In the genomic region with DNA sequence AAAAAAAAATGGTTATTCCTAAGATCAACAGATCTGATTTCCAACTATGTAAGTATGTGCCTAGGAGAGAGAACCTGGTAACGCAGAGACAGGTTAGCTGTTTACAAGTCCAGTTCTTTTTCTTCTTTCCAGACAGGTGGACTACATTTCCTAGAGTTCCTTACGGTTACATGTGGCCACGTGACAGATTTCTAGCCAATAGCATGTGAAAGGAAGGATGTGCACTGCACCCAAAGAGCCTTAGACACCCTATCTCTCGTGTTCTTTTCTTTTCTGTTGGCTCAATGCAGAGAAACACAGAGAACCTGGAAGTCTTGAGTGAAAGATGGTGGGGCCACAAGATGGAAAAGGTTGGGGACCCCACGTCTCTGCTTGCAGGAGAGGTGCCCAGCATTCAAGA, we compare ENCODE assay signal across 15 cellular contexts.
A peak's percentile ranks its signal among the peaks of the same experiment; 100 is the strongest.
DNase-seq lines count a peak whose midpoint lies in the region; ATAC-seq, FAIRE-seq and TF ChIP-seq lines count a peak whose summit lies in the region.
"Had no signal": no experiment of that assay in that cellular context is flagged by ENCODE, and none has a peak within 500 bp of the region (broad histone marks: within the 10 kb centered on the region; RNA-seq: fewer than 3 reads in every experiment).

No MANE protein-coding gene starts in this region.

- H2AFZ ChIP-seq in HCT116 (ENCODE audit: low read depth, low read length, poor library complexity, severe bottlenecking) (no peak overlapping the region), GM12878 (ENCODE audit: control insufficient read depth, low read depth, low read length) (no peak overlapping the region)

- no peak for TF ChIP-seq CTCF in HCT116 (IDR thresholded peaks at IDR 0.05 in 2 of 3, conservative IDR thresholded peaks at IDR 0.05 in 1 of 3; ENCODE audit: borderline replicate concordance in 1 of 3, insufficient read depth in 1 of 3, low read depth in 2 of 3, low read length in 2 of 3)
- no peak for TF ChIP-seq CTCF in GM12878 (IDR thresholded peaks at IDR 0.05 in 2 of 3, conservative IDR thresholded peaks at IDR 0.05 in 1 of 3; ENCODE audit: control insufficient read depth in 2 of 3, extremely low read depth in 1 of 3, insufficient read depth in 1 of 3, low read depth in 3 of 3, low read length in 3 of 3)

- H3K4me1 ChIP-seq in HCT116 (ENCODE audit: control insufficient read depth in 1 of 2, insufficient read depth in 2 of 2, low read length in 2 of 2): no peaks in the 10 kb centered on the region
- no peaks in the 10 kb centered on the region for H3K4me1 ChIP-seq in GM12878 (ENCODE audit: control insufficient read depth, insufficient read depth, low read length)
- H3K4me1 ChIP-seq in muscle layer of colon (ENCODE audit: insufficient read depth, low read length): peaks cover 48% of the 10 kb centered on the region
- H3K4me1 ChIP-seq: BLaER1 treated with 17β-estradiol and CSF1 and Interleukin-3, amounts not matched to agents 10 nM and 100 nM had no signal

- no peaks in the 10 kb centered on the region for H4K20me1 ChIP-seq in HCT116 (ENCODE audit: insufficient read depth)
- no peaks in the 10 kb centered on the region for H4K20me1 ChIP-seq in GM12878 (ENCODE audit: control insufficient read depth, insufficient read depth)
- H4K20me1 ChIP-seq: BLaER1 treated with 17β-estradiol and CSF1 and Interleukin-3, amounts not matched to agents 10 nM and 100 nM had no signal

- TF ChIP-seq RAD21 in HCT116 (IDR thresholded peaks at IDR 0.05; ENCODE audit: low read depth) (no peak), Ishikawa (IDR thresholded peaks at IDR 0.05; ENCODE audit: low read depth) (no peak), GM12878 (IDR thresholded peaks at IDR 0.05; ENCODE audit: insufficient read depth, low read depth, low read length) (no peak)

- intact Hi-C loops in HCT116 (cut with micrococcal nuclease) (no loop called here), GM12878 (cut with micrococcal nuclease; ENCODE audit: unreplicated experiment) (no loop called here)

- H3K79me2 ChIP-seq in HCT116 (ENCODE audit: insufficient read depth, low read length) (no peaks in the 10 kb centered on the region), GM12878 (ENCODE audit: control insufficient read depth, insufficient read depth, low read length) (no peaks in the 10 kb centered on the region)

- no peak for TF ChIP-seq POLR2A in HCT116 (IDR thresholded peaks at IDR 0.05; ENCODE audit: borderline replicate concordance, extremely low read depth, insufficient read depth, insufficient read length)
- TF ChIP-seq POLR2A in GM12878 (IDR thresholded peaks at IDR 0.05; ENCODE audit: low read depth, low read length): no peak
- no peak for TF ChIP-seq POLR2A in erythroblast (IDR thresholded peaks at IDR 0.05; ENCODE audit: low read length)

- WGBS in GM12878 (ENCODE audit: insufficient coverage, insufficient replicate concordance, low lambda C conversion rate, missing lambda C conversion rate): 17% methylated on average over 5 of the region's 5 CpGs

- H3K36me3 ChIP-seq in HCT116 (ENCODE audit: control insufficient read depth in 1 of 2, insufficient read depth in 2 of 2, low read length in 2 of 2): no peaks in the 10 kb centered on the region
- no peaks in the 10 kb centered on the region for H3K36me3 ChIP-seq in GM12878 (ENCODE audit: control insufficient read depth in 2 of 2, insufficient read depth in 2 of 2, low read length in 1 of 2)
- H3K36me3 ChIP-seq in muscle layer of colon (ENCODE audit: insufficient read depth, low read length): no peaks in the 10 kb centered on the region
- H3K36me3 ChIP-seq: BLaER1 treated with 17β-estradiol and CSF1 and Interleukin-3, amounts not matched to agents 10 nM and 100 nM had no signal

- no peak overlapping the region for H3K27ac ChIP-seq in HCT116 (ENCODE audit: low read depth, low read length)
- H3K27ac ChIP-seq in GM12878 (ENCODE audit: control insufficient read depth, insufficient read depth): no peak overlapping the region
- peak overlapping the region; percentile 59 for H3K27ac ChIP-seq in muscle layer of colon (ENCODE audit: low read depth, low read length)
- H3K27ac ChIP-seq: BLaER1 treated with 17β-estradiol and CSF1 and Interleukin-3, amounts not matched to agents 10 nM and 100 nM had no signal

- H3K4me2 ChIP-seq in HCT116 (ENCODE audit: low read length): no peak overlapping the region
- H3K4me2 ChIP-seq in GM12878 (ENCODE audit: control insufficient read depth, insufficient read depth): no peak overlapping the region
- H3K4me2 ChIP-seq: BLaER1 treated with 17β-estradiol and CSF1 and Interleukin-3, amounts not matched to agents 10 nM and 100 nM had no signal

- no peaks in the 10 kb centered on the region for H3K9me3 ChIP-seq in HCT116 (ENCODE audit: control insufficient read depth in 1 of 2, insufficient read depth in 1 of 2, low read depth in 1 of 2, low read length in 2 of 2)
- no peaks in the 10 kb centered on the region for H3K9me3 ChIP-seq in GM12878 (replicated peaks; ENCODE audit: control insufficient read depth, insufficient read depth, low read length)
- no peaks in the 10 kb centered on the region for H3K9me3 ChIP-seq in muscle layer of colon (ENCODE audit: low read length)
- H3K9me3 ChIP-seq: BLaER1 treated with 17β-estradiol and CSF1 and Interleukin-3, amounts not matched to agents 10 nM and 100 nM had no signal

- in situ Hi-C loops in GM12878 (cut with MboI): no loop called here

- RAD21 ChIA-PET in HCT116 (lab: Charles Lee; ENCODE audit: low non-redundant PET in 1 of 2, low total read pairs in 2 of 2, uncharacterized antibody in 2 of 2, unreplicated experiment in 2 of 2): no interaction called here
- RAD21 ChIA-PET in GM12878 (lab: Charles Lee; ENCODE audit: unreplicated experiment): no interaction called here

- no peak overlapping the region for H3K4me3 ChIP-seq in HCT116 (replicated peaks in 1 of 2; ENCODE audit: low read depth in 1 of 2, low read length in 2 of 2)
- H3K4me3 ChIP-seq in GM12878: no peak overlapping the region
- no peak overlapping the region for H3K4me3 ChIP-seq in muscle layer of colon (ENCODE audit: low read depth in 1 of 2, low read length in 2 of 2)
- H3K4me3 ChIP-seq: BLaER1 treated with 17β-estradiol and CSF1 and Interleukin-3, amounts not matched to agents 10 nM and 100 nM had no signal

- no peak for FAIRE-seq in GM12878 (lab: Jason Lieb, UNC)
- FAIRE-seq: GM18507 had no signal

- peak; percentile 4 for DNase-seq in HCT116 (ENCODE audit: low read depth, low spot score)
- DNase-seq in GM12878 (ENCODE audit: low read depth, low spot score): no peak
- DNase-seq in erythroblast (lab: John Stamatoyannopoulos, UW): no peak
- no peak for DNase-seq in SKM-1 (lab: John Stamatoyannopoulos, UW; ENCODE audit: unreplicated experiment)
- DNase-seq: ACHN; CD4-positive, CD25-positive, alpha-beta regulatory T cell; DMS 273 treated with DMSO at 0.1 percent for 48 hours; GOT3; H9 had no signal

- POLR2A ChIA-PET in HCT116 (lab: Charles Lee) (no interaction called here), GM12878 (lab: Charles Lee) (no interaction called here)

- no peaks in the 10 kb centered on the region for H3K9me2 ChIP-seq in HCT116 (ENCODE audit: insufficient read depth)

- peak; percentile 67 for ATAC-seq in HCT116
- no peak for ATAC-seq in GM12878
- no peak for ATAC-seq in HG02642 (IDR thresholded peaks at IDR 0.05; ENCODE audit: poor library complexity, unreplicated experiment)
- ATAC-seq in HG02840 (IDR thresholded peaks at IDR 0.05; ENCODE audit: low FRiP score, unreplicated experiment): no peak

- CTCF ChIA-PET in HCT116 (lab: Charles Lee) (no interaction called here), GM12878 (lab: Yijun Ruan, JAX) (interaction anchor here (0.7 kb wide), 1 partner anchor 24 kb away, joined by 3 read pairs; no protein-coding TSS in a partner anchor)

- H3K27me3 ChIP-seq in HCT116 (ENCODE audit: insufficient read depth, low read length) (peaks cover 24% of the 10 kb centered on the region), GM12878 (replicated peaks in 1 of 2; ENCODE audit: control insufficient read depth in 2 of 2, insufficient read depth in 2 of 2, low read length in 1 of 2) (peaks cover 2 to 6% of the 10 kb centered on the region in 2 experiments; a peak in 1 of 4 replicates), muscle layer of colon (ENCODE audit: control insufficient read depth in 1 of 2, insufficient read depth in 2 of 2, low read length in 2 of 2) (no peaks in the 10 kb centered on the region)
- H3K27me3 ChIP-seq: BLaER1 treated with 17β-estradiol and CSF1 and Interleukin-3, amounts not matched to agents 10 nM and 100 nM had no signal

- TF ChIP-seq EP300 in Ishikawa (IDR thresholded peaks at IDR 0.05; ENCODE audit: borderline replicate concordance) (no peak), GM12878 (IDR thresholded peaks at IDR 0.05; ENCODE audit: borderline replicate concordance in 1 of 2, control insufficient read depth in 1 of 2, low read depth in 2 of 2, low read length in 2 of 2) (no peak)

- BruUV-seq in HCT116 (replicated peaks; lab: Mats Ljungman, UMichigan): no TSS peak
- no TSS peak for BruUV-seq in GM12878 (replicated peaks; lab: Mats Ljungman, UMichigan)

- H3K9ac ChIP-seq in HCT116 (ENCODE audit: low read length) (no peak overlapping the region), GM12878 (ENCODE audit: control insufficient read depth, insufficient read depth, low read length) (no peak overlapping the region), muscle layer of colon (ENCODE audit: low read length) (no peak overlapping the region)
- H3K9ac ChIP-seq: BLaER1 treated with 17β-estradiol and CSF1 and Interleukin-3, amounts not matched to agents 10 nM and 100 nM had no signal

- SMC1A ChIA-PET in GM12878 (lab: Charles Lee; ENCODE audit: uncharacterized antibody, unreplicated experiment): no interaction called here

TF ChIP-seq in HCT116, 20 proteins besides CTCF, POLR2A, EP300 and RAD21:
- TF ChIP-seq SP1 (IDR thresholded peaks at IDR 0.05; ENCODE audit: low read depth): peak; percentile 9; the same call in 1 of the 2 replicates
- TF ChIP-seq ATF3 (IDR thresholded peaks at IDR 0.05): no peak
TF ChIP-seq in HCT116: peak in this region for 1.

TF ChIP-seq in GM12878, 131 proteins besides CTCF, POLR2A, EP300 and RAD21:
- TF ChIP-seq RFX5 (IDR thresholded peaks at IDR 0.05; ENCODE audit: low read depth, low read length): no peak
- peak; percentile 25 for TF ChIP-seq SIX5 (IDR thresholded peaks at IDR 0.05; ENCODE audit: low read depth, low read length, severe bottlenecking)
- TF ChIP-seq, protein P1, sequence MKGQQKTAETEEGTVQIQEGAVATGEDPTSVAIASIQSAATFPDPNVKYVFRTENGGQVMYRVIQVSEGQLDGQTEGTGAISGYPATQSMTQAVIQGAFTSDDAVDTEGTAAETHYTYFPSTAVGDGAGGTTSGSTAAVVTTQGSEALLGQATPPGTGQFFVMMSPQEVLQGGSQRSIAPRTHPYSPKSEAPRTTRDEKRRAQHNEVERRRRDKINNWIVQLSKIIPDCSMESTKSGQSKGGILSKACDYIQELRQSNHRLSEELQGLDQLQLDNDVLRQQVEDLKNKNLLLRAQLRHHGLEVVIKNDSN (IDR thresholded peaks at IDR 0.05; ENCODE audit: borderline replicate concordance, extremely low read length, insufficient read depth, low read depth, low read length): peak; percentile 33

Comparison
In these comparisons a context has a peak if more than half of its experiments do, and no peak if none do; other contexts are left out.
1. Of the 18 proteins assayed by ChIP-seq in both GM12878 and HCT116: peak only in GM12878: none; only in HCT116: SP1; in both: none; in neither: 17.